ENCODE assay signal across 23 cellular contexts in genomic region chr3:65582012-65582717, GRCh38.
DNase-seq lines count a peak whose midpoint lies in the region; ATAC-seq lines count a peak whose summit lies in the region.
"Had no signal": no experiment of that assay in that cellular context is flagged by ENCODE, and none has a peak within 500 bp of the region (broad histone marks: within the 10 kb centered on the region; RNA-seq: fewer than 3 reads in every experiment).

No MANE protein-coding gene starts in this region.

- DNase-seq in left ventricle myocardium superior (no peak), Right ventricle myocardium inferior (ENCODE audit: missing footprints) (no peak), RPMI7951 (ENCODE audit: low read depth) (peak; percentile 37), renal cortical epithelial cell (ENCODE audit: low read depth) (peak; percentile 46), T-helper 9 cell (no peak)
- DNase-seq: 8988T; AML-193; Calu3; CD8-positive, alpha-beta memory T cell; DMS153; GF-D8; H7; KG1; NCI-H1105; NCI-H146; NCI-H2029; NCI-H345; NCI-H524; NCI-H82; SHP77 had no signal

- intact Hi-C loops in left ventricle myocardium superior (cut with micrococcal nuclease), result no loop called here
- intact Hi-C loops in Right ventricle myocardium inferior (cut with DNase I), result no loop called here

- ATAC-seq in left ventricle myocardium superior (peak; percentile 35), Right ventricle myocardium inferior (no peak), esophagus mucosa (peak; percentile 11), GM21447 (IDR thresholded peaks at IDR 0.05; ENCODE audit: unreplicated experiment) (no peak), GM18867 (IDR thresholded peaks at IDR 0.05; ENCODE audit: unreplicated experiment) (no peak)

Comparison
In these comparisons a context has a peak if more than half of its experiments do, and no peak if none do; other contexts are left out.
1. ATAC-seq: peak in left ventricle myocardium superior (single experiment) and esophagus mucosa (single experiment); none in Right ventricle myocardium inferior (single experiment), GM21447 (single experiment) and GM18867 (single experiment).
2. DNase-seq: peak in RPMI7951 (single experiment) and renal cortical epithelial cell (single experiment); none in left ventricle myocardium superior (single experiment), Right ventricle myocardium inferior (single experiment) and T-helper 9 cell (single experiment).